In genomic region chrX:19689170-19689814, GRCh38 we compare ENCODE assay signal across 24 cellular contexts.
DNase-seq lines count a peak whose midpoint lies in the region; ATAC-seq, FAIRE-seq and TF ChIP-seq lines count a peak whose summit lies in the region.
"Had no signal": no experiment of that assay in that cellular context is flagged by ENCODE, and none has a peak within 500 bp of the region (broad histone marks: within the 10 kb centered on the region; RNA-seq: fewer than 3 reads in every experiment).

No MANE protein-coding gene starts in this region.

- H3K36me3 Mint-ChIP-seq in T-helper 2 cell treated with Interferon-gamma antibody and Interleukin-4, amounts not matched to agents 5 μg/mL and 100 μg/mL, for 36 hours (ENCODE audit: low read depth), result peaks cover 37% of the 10 kb centered on the region
- H3K36me3 Mint-ChIP-seq in activated B cell treated with CpG ODN at 0.5 μM for 24 hours (ENCODE audit: low read depth), result peaks cover 33% of the 10 kb centered on the region
- H3K36me3 Mint-ChIP-seq in natural killer cell, result no peaks in the 10 kb centered on the region

- TF ChIP-seq CTCF in activated B cell treated with CpG ODN at 0.5 μM for 24 hours (IDR thresholded peaks at IDR 0.05), result no peak
- no peak for TF ChIP-seq CTCF in natural killer cell (IDR thresholded peaks at IDR 0.05)

- no peak for DNase-seq in T-helper 2 cell treated with Interferon-gamma antibody and Interleukin-4, amounts not matched to agents 5 μg/mL and 100 μg/mL, for 36 hours (ENCODE audit: low spot score)
- no peak for DNase-seq in T-helper 2 cell
- DNase-seq in activated B cell treated with CpG ODN at 0.5 μM for 24 hours, result no peak
- DNase-seq in natural killer cell, result no peak
- DNase-seq in urothelium cell line (ENCODE audit: low spot score), result no peak
- no peak for DNase-seq in putamen (ENCODE audit: low spot score)
- DNase-seq: 8988T; activated CD4-positive, CD25-positive, alpha-beta regulatory T cell; activated naive CD4-positive, alpha-beta T cell treated with Interleukin-2 at 50 U/mL for 16 hours; activated T-cell treated with anti-CD3 and anti-CD28 coated beads, Interleukin-2, amount 50 U/mL, for 4 hours; anterior cingulate cortex; caudate nucleus; COR-L47; DMS79; H9; kidney glomerular epithelial cell; NCI-H1105 treated with DMSO at 0.1 percent for 48 hours; NCI-H2081; NCI-H226; stimulated activated CD8-positive, alpha-beta memory T cell treated with anti-CD3 and anti-CD28 coated beads, Interleukin-4, amount 100 ng/mL, for 48 hours; substantia nigra; upper lobe of left lung had no signal

- H3K4me1 Mint-ChIP-seq in T-helper 2 cell treated with Interferon-gamma antibody and Interleukin-4, amounts not matched to agents 5 μg/mL and 100 μg/mL, for 36 hours (ENCODE audit: low read depth), result peaks cover 35% of the 10 kb centered on the region
- H3K4me1 Mint-ChIP-seq in activated B cell treated with CpG ODN at 0.5 μM for 24 hours (peaks cover 40% of the 10 kb centered on the region), natural killer cell (peaks cover 14 to 28% of the 10 kb centered on the region in 2 donors)

- POLR2A ChIA-PET in activated B cell treated with CpG ODN at 0.5 μM for 24 hours (lab: Charles Lee), result no interaction called here

- FAIRE-seq in urothelium cell line (lab: Jason Lieb, UNC), result no peak

- ATAC-seq in GM18868 (IDR thresholded peaks at IDR 0.05; ENCODE audit: unreplicated experiment) (peak; percentile 57), activated B cell treated with CpG ODN at 0.5 μM for 24 hours (ENCODE audit: low read depth) (peak; percentile 85), natural killer cell (no peak)
- no peak for ATAC-seq in activated CD4-positive, CD25-positive, alpha-beta regulatory T cell treated with anti-CD3 and anti-CD28 coated beads, Interleukin-2, amount 50 U/mL, for 24 hours
- ATAC-seq: activated T-cell treated with anti-CD3 and anti-CD28 coated beads, Interleukin-2, amount 50 U/mL, for 4 hours had no signal

- CTCF ChIA-PET in activated B cell treated with CpG ODN at 0.5 μM for 24 hours (lab: Charles Lee), result interaction anchor here (1.0 kb wide), 1 partner anchor 48 kb away, joined by 3 read pairs; no protein-coding TSS in a partner anchor

- intact Hi-C loops in activated B cell treated with CpG ODN at 0.5 μM for 24 hours (cut with micrococcal nuclease) (loop anchor here (10.0 kb wide), 1 partner anchor 56 kb away; no protein-coding TSS in a partner anchor), natural killer cell (cut with micrococcal nuclease) (no loop called here)

- H3K27ac Mint-ChIP-seq in T-helper 2 cell treated with Interferon-gamma antibody and Interleukin-4, amounts not matched to agents 5 μg/mL and 100 μg/mL, for 36 hours, result peak overlapping the region; percentile 3
- H3K27ac Mint-ChIP-seq in activated B cell treated with CpG ODN at 0.5 μM for 24 hours (peak overlapping the region; percentile 85), natural killer cell (peak overlapping the region; percentile 9 to 60)
- H3K27ac Mint-ChIP-seq: H9 had no signal

- no peaks in the 10 kb centered on the region for H3K9me3 Mint-ChIP-seq in T-helper 2 cell treated with Interferon-gamma antibody and Interleukin-4, amounts not matched to agents 5 μg/mL and 100 μg/mL, for 36 hours
- no peaks in the 10 kb centered on the region for H3K9me3 Mint-ChIP-seq in activated B cell treated with CpG ODN at 0.5 μM for 24 hours
- H3K9me3 Mint-ChIP-seq in natural killer cell, result no peaks in the 10 kb centered on the region
- H3K9me3 Mint-ChIP-seq: activated T-cell treated with anti-CD3 and anti-CD28 coated beads, Interleukin-2, amount 50 U/mL, for 4 hours had no signal

- H3K4me3 Mint-ChIP-seq in T-helper 2 cell treated with Interferon-gamma antibody and Interleukin-4, amounts not matched to agents 5 μg/mL and 100 μg/mL, for 36 hours, result no peak overlapping the region
- H3K4me3 Mint-ChIP-seq in activated B cell treated with CpG ODN at 0.5 μM for 24 hours (peak overlapping the region; percentile 30), natural killer cell (no peak overlapping the region)
- H3K4me3 Mint-ChIP-seq: activated T-cell treated with anti-CD3 and anti-CD28 coated beads, Interleukin-2, amount 50 U/mL, for 4 hours; H9 had no signal

- no peaks in the 10 kb centered on the region for H3K27me3 Mint-ChIP-seq in T-helper 2 cell treated with Interferon-gamma antibody and Interleukin-4, amounts not matched to agents 5 μg/mL and 100 μg/mL, for 36 hours (ENCODE audit: low read depth)
- H3K27me3 Mint-ChIP-seq in activated B cell treated with CpG ODN at 0.5 μM for 24 hours (no peaks in the 10 kb centered on the region), natural killer cell (ENCODE audit: low read depth in 2 of 2) (peaks cover 0 to 11% of the 10 kb centered on the region in 2 donors)

Comparison
In these comparisons a context has a peak if more than half of its experiments do, and no peak if none do; other contexts are left out.
1. H3K27ac Mint-ChIP-seq: peak in every context shown above with its lines; median percentile 85 in activated B cell treated with CpG ODN at 0.5 μM for 24 hours; 34 in natural killer cell; 3 in T-helper 2 cell treated with Interferon-gamma antibody and Interleukin-4, amounts not matched to agents 5 μg/mL and 100 μg/mL, for 36 hours.
2. ATAC-seq: peak in GM18868 (single experiment) and activated B cell treated with CpG ODN at 0.5 μM for 24 hours (single experiment); none in natural killer cell (0 of 3) and activated CD4-positive, CD25-positive, alpha-beta regulatory T cell treated with anti-CD3 and anti-CD28 coated beads, Interleukin-2, amount 50 U/mL, for 24 hours (0 of 2).